In the genomic region with DNA sequence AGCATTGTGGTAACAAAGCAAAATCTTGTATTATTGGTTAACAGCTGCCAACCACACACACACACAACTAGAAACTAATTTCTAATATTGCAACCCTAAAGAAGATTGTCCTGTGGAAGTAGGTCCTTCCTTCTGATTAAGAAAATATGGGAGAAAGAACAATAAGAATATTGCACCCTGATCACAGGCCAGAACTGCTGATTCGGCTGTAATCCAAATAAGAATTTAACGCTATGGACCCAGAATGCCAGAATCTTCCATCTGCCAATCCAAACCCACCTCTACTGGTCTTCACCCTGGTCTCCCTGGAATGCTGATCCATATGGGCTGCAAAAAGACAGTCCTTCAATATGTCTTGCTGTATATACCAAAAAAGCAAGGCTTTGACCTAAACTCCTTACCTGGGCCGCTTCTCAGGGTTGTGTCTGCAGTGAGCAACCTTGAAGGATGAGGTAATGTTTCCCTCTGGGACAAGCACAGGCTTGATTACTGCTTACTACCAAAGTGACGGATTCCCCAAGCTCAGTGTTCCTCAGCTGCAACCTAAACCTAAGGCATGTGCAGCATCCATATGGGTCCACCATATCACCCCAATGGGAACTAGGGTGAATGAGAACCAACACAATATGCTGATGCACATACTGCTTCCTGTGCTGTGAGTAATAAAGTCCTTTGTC, we compare ENCODE assay signal across 28 cellular contexts. TPM values are rescaled to one million over a fixed set of nuclear protein-coding genes. Genes with fewer than 3 reads are reported as not detected.
A peak's percentile ranks its signal among the peaks of the same experiment; 100 is the strongest.
DNase-seq lines count a peak whose midpoint lies in the region; ATAC-seq, FAIRE-seq and TF ChIP-seq lines count a peak whose summit lies in the region.
"Had no signal": no experiment of that assay in that cellular context is flagged by ENCODE, and none has a peak within 500 bp of the region (broad histone marks: within the 10 kb centered on the region; RNA-seq: fewer than 3 reads in every experiment).

No MANE protein-coding gene starts in this region.

- H3K9ac ChIP-seq in HepG2 (ENCODE audit: insufficient read depth, low read depth, low read length) (no peak overlapping the region), GM12878 (ENCODE audit: control insufficient read depth, insufficient read depth, low read length) (no peak overlapping the region)
- H3K9ac ChIP-seq: BLaER1, parathyroid adenoma had no signal

- POLR2A ChIA-PET in HepG2 (lab: Yijun Ruan, JAX), result no interaction called here
- POLR2A ChIA-PET in GM12878 (lab: Charles Lee), result no interaction called here

- no peak overlapping the region for H3K4me2 ChIP-seq in HepG2 (ENCODE audit: low read depth, low read length)
- H3K4me2 ChIP-seq in GM12878 (ENCODE audit: control insufficient read depth, insufficient read depth), result no peak overlapping the region
- H3K4me2 ChIP-seq: BLaER1 had no signal

- ATAC-seq in HepG2, result no peak
- ATAC-seq in right lobe of liver, result no peak
- peak; percentile 8 for ATAC-seq in HG02763 (IDR thresholded peaks at IDR 0.05; ENCODE audit: unreplicated experiment)
- ATAC-seq in GM12878, result peak; percentile 45
- ATAC-seq: right cardiac atrium, T-helper 17 cell had no signal

- H4K20me1 ChIP-seq in HepG2 (ENCODE audit: insufficient read depth, low read length), result no peaks in the 10 kb centered on the region
- no peaks in the 10 kb centered on the region for H4K20me1 ChIP-seq in GM12878 (ENCODE audit: control insufficient read depth, insufficient read depth)
- H4K20me1 ChIP-seq: BLaER1 had no signal

- TF ChIP-seq RAD21 in HepG2 (CRISPR knock-in tag; IDR thresholded peaks at IDR 0.05) (no peak), GM12878 (IDR thresholded peaks at IDR 0.05; ENCODE audit: insufficient read depth, low read depth, low read length) (no peak)

- no peaks in the 10 kb centered on the region for H3K27me3 ChIP-seq in HepG2 (ENCODE audit: control insufficient read depth in 1 of 2, insufficient read depth in 2 of 2, low read length in 2 of 2)
- H3K27me3 ChIP-seq in right lobe of liver, result no peaks in the 10 kb centered on the region
- no peaks in the 10 kb centered on the region for H3K27me3 ChIP-seq in GM12878 (replicated peaks in 1 of 2; ENCODE audit: control insufficient read depth in 2 of 2, insufficient read depth in 2 of 2, low read length in 1 of 2)
- H3K27me3 ChIP-seq: BLaER1, tibial nerve had no signal

- intact Hi-C loops in HepG2 (cut with micrococcal nuclease; ENCODE audit: unreplicated experiment), result no loop called here
- intact Hi-C loops in right lobe of liver (cut with DNase I), result no loop called here
- intact Hi-C loops in GM12878 (cut with micrococcal nuclease; ENCODE audit: unreplicated experiment), result no loop called here
- intact Hi-C loops in head of caudate nucleus (cut with DNase I), result no loop called here

- RAD21 ChIA-PET in GM12878 (lab: Charles Lee; ENCODE audit: unreplicated experiment), result no interaction called here

- H3K9me3 ChIP-seq in HepG2 (ENCODE audit: low read length), result no peaks in the 10 kb centered on the region
- H3K9me3 ChIP-seq in right lobe of liver, result no peaks in the 10 kb centered on the region
- H3K9me3 ChIP-seq in GM12878 (replicated peaks; ENCODE audit: control insufficient read depth, insufficient read depth, low read length), result no peaks in the 10 kb centered on the region
- H3K9me3 ChIP-seq: BLaER1, HAP-1, left ventricle myocardium inferior, tibial nerve had no signal

- H3K4me3 ChIP-seq in HepG2 (replicated peaks in 1 of 3; ENCODE audit: insufficient read depth in 1 of 3, low read depth in 2 of 3, low read length in 3 of 3), result no peak overlapping the region
- no peak overlapping the region for H3K4me3 ChIP-seq in right lobe of liver
- no peak overlapping the region for H3K4me3 ChIP-seq in GM12878
- H3K4me3 ChIP-seq: BLaER1, HAP-1, left ventricle myocardium inferior, SK-N-MC, tibial nerve had no signal

- BruUV-seq in HepG2 (replicated peaks; lab: Mats Ljungman, UMichigan), result no TSS peak
- BruUV-seq in GM12878 (replicated peaks; lab: Mats Ljungman, UMichigan), result no TSS peak

- FAIRE-seq in HepG2 (lab: Jason Lieb, UNC) (no peak), GM12878 (lab: Jason Lieb, UNC) (no peak)
- FAIRE-seq: endothelial cell of umbilical vein had no signal

- 92% methylated on average over 4 of the region's 4 CpGs for WGBS in HepG2 (ENCODE audit: low lambda C conversion rate)
- 100% methylated on average over 1 of the region's 4 CpGs for WGBS in right lobe of liver (ENCODE audit: insufficient coverage, low coverage, low lambda C conversion rate, missing lambda C conversion rate)
- 98% methylated on average over 4 of the region's 4 CpGs for WGBS in GM12878 (ENCODE audit: insufficient coverage, insufficient replicate concordance, low lambda C conversion rate, missing lambda C conversion rate)

- H3K36me3 ChIP-seq in HepG2 (replicated peaks in 1 of 2; ENCODE audit: control insufficient read depth in 1 of 2, insufficient read depth in 2 of 2, low read length in 2 of 2) (peaks cover 2 to 37% of the 10 kb centered on the region in 2 experiments; a peak in 3 of 5 replicates), right lobe of liver (peaks cover 0 to 11% (median 5%) of the 10 kb centered on the region in 4 donors), GM12878 (ENCODE audit: control insufficient read depth in 2 of 2, insufficient read depth in 2 of 2, low read length in 1 of 2) (peaks cover 0 to 6% of the 10 kb centered on the region in 2 experiments; a peak in 1 of 4 replicates)

- H3K27ac ChIP-seq in HepG2 (ENCODE audit: extremely low read length, insufficient read depth, low read length) (no peak overlapping the region), right lobe of liver (no peak overlapping the region), GM12878 (ENCODE audit: control insufficient read depth, insufficient read depth) (no peak overlapping the region)
- H3K27ac ChIP-seq: BLaER1, left ventricle myocardium inferior, parathyroid adenoma, SK-N-MC, tibial nerve had no signal

- H3K4me1 ChIP-seq in HepG2 (ENCODE audit: insufficient read depth, low read length), result peaks cover 1% of the 10 kb centered on the region; the same call in 1 of the 2 replicates
- H3K4me1 ChIP-seq in right lobe of liver, result no peaks in the 10 kb centered on the region
- peaks cover 5% of the 10 kb centered on the region; the same call in 1 of the 2 replicates for H3K4me1 ChIP-seq in GM12878 (ENCODE audit: control insufficient read depth, insufficient read depth, low read length)
- H3K4me1 ChIP-seq: left ventricle myocardium inferior, parathyroid adenoma had no signal

- CTCF ChIA-PET in HepG2 (lab: Yijun Ruan, JAX; ENCODE audit: low intra/inter-chr PET ratio, low total read pairs) (no interaction called here), GM12878 (lab: Yijun Ruan, JAX) (interaction anchor here (1.1 to 3.5 kb wide), 2 partner anchors 12 to 27 kb away, joined by 3 to 15 read pairs; no protein-coding TSS in a partner anchor)

- H2AFZ ChIP-seq in HepG2 (ENCODE audit: low read length) (no peak overlapping the region), GM12878 (ENCODE audit: control insufficient read depth, low read depth, low read length) (no peak overlapping the region)
- H2AFZ ChIP-seq: parathyroid adenoma had no signal

- no peak for TF ChIP-seq EP300 in HepG2 (IDR thresholded peaks at IDR 0.05; ENCODE audit: low read depth in 2 of 2, low read length in 2 of 2)
- TF ChIP-seq EP300 in HepG2 (CRISPR knock-in tag; IDR thresholded peaks at IDR 0.05; ENCODE audit: borderline replicate concordance), result no peak
- no peak for TF ChIP-seq EP300 in GM12878 (IDR thresholded peaks at IDR 0.05; ENCODE audit: borderline replicate concordance in 1 of 2, control insufficient read depth in 1 of 2, low read depth in 2 of 2, low read length in 2 of 2)

- SMC1A ChIA-PET in GM12878 (lab: Charles Lee; ENCODE audit: uncharacterized antibody, unreplicated experiment), result interaction anchor here (1.1 to 1.8 kb wide), 3 partner anchors 12 to 257 kb away, joined by 3 to 4 read pairs (median 4); no protein-coding TSS in a partner anchor

- no peaks in the 10 kb centered on the region for H3K79me2 ChIP-seq in HepG2 (ENCODE audit: insufficient read depth, low read length)
- no peaks in the 10 kb centered on the region; the same call in 1 of the 2 replicates for H3K79me2 ChIP-seq in GM12878 (ENCODE audit: control insufficient read depth, insufficient read depth, low read length)
- H3K79me2 ChIP-seq: parathyroid adenoma had no signal

- DNase-seq in HepG2 (ENCODE audit: low spot score) (no peak), right lobe of liver (no peak), GM12878 (ENCODE audit: low read depth, low spot score) (no peak), superior temporal gyrus (ENCODE audit: extremely low spot score) (no peak), CD1c-positive myeloid dendritic cell (ENCODE audit: extremely low spot score) (no peak), head of caudate nucleus (no peak)
- no peak for DNase-seq in NK-92 treated with Interleukin-12 subunit alpha and Interleukin-12 subunit beta, amount 100 ng/mL, for 24 hours (lab: John Stamatoyannopoulos, UW)
- DNase-seq: activated CD4-positive, alpha-beta T cell treated with anti-CD3 and anti-CD28 coated beads, Interleukin-2, amount 10 ng/mL, durations not matched to agents 7 days and 5 days; anterior cingulate cortex; immature natural killer cell; left ventricle myocardium inferior; right cardiac atrium; RPMI8226; stimulated activated CD4-positive, alpha-beta T cell treated with anti-CD3 and anti-CD28 coated beads, Interleukin-12 subunit alpha, Interleukin-12 subunit beta, amount 100 ng/mL, for 4 hours; stimulated activated CD4-positive, alpha-beta T cell treated with anti-CD3 and anti-CD28 coated beads, Interleukin-4, amount 100 ng/mL, for 4 hours; T-helper 17 cell had no signal

- TF ChIP-seq POLR2A in HepG2 (IDR thresholded peaks at IDR 0.05; ENCODE audit: insufficient read depth in 1 of 2, low read depth in 2 of 2, low read length in 2 of 2) (no peak), right lobe of liver (IDR thresholded peaks at IDR 0.05) (no peak), GM12878 (IDR thresholded peaks at IDR 0.05; ENCODE audit: low read depth, low read length) (no peak)

- in situ Hi-C loops in HepG2 (cut with HindIII; ENCODE audit: extremely low pct_ligation_motif_present, low pct_unique_long_range_greater_than_20kb) (no loop called here), GM12878 (cut with MboI) (no loop called here)

- no peak for TF ChIP-seq CTCF in HepG2 (CRISPR knock-in tag; IDR thresholded peaks at IDR 0.05)
- TF ChIP-seq CTCF in right lobe of liver (IDR thresholded peaks at IDR 0.05), result no peak
- TF ChIP-seq CTCF in GM12878 (IDR thresholded peaks at IDR 0.05 in 2 of 3, conservative IDR thresholded peaks at IDR 0.05 in 1 of 3; ENCODE audit: control insufficient read depth in 2 of 3, extremely low read depth in 1 of 3, insufficient read depth in 1 of 3, low read depth in 3 of 3, low read length in 3 of 3), result no peak

RNA-seq across cellular contexts. Expression of gene CCDC14, which starts 8.0 kb away (rescaled TPM):
- total RNA-seq in HepG2 (2016; rRNA removed; fragmentation: Illumina TruSeq; extraction: Trizol) (21.1 and 48.7 TPM in 2 replicates), right lobe of liver (10 to 100 TPM; 10.4 to 15.6 (median 11.7) TPM), GM12878 (2014; rRNA removed) (44.7 and 48.9 TPM in 2 replicates), GM12878 (2014; rRNA removed; fragmentation: Illumina TruSeq; extraction: Trizol) (51.9 and 55.8 TPM in 2 replicates), GM12878 (2021) (37.1 and 39.9 TPM in 2 replicates)
- total RNA-seq in HepG2 (2016; cell fraction: cytosol; rRNA removed; fragmentation: Illumina TruSeq; extraction: Trizol; ENCODE audit: low read depth), result 14.2 and 16.0 TPM in 2 replicates
- total RNA-seq in HepG2 (2016; cell fraction: insoluble cytoplasmic fraction; rRNA removed; fragmentation: Illumina TruSeq; extraction: Trizol), result 23.0 and 48.1 TPM in 2 replicates
- total RNA-seq in HepG2 (2016; cell fraction: membrane; rRNA removed; fragmentation: Illumina TruSeq; extraction: Trizol), result 13.2 and 16.6 TPM in 2 replicates
- total RNA-seq in HepG2 (2016; cell fraction: nucleus; rRNA removed; fragmentation: Illumina TruSeq; extraction: Trizol), result 119 and 133 TPM in 2 replicates
- polyA plus RNA-seq in HepG2 (2011; rRNA removed) (48.8 and 49.0 TPM in 2 replicates), GM12878 (2011; rRNA removed) (77.9 and 104 TPM in 2 replicates), GM12878 (2014; fragmentation: Illumina TruSeq; extraction: Trizol) (64.6 and 84.1 TPM in 2 replicates), GM12878 (2014; fragmentation: Nextera tagmentation; extraction: Ambion mirVana) (10 to 100 TPM; 16.6 to 19.5 TPM), GM12878 (2014; rRNA removed) (46.6 and 53.4 TPM in 2 replicates), GM12878 (2016; fragmentation: Nextera tagmentation; extraction: Ambion mirVana) (10 to 100 TPM; 15.9 to 22.7 TPM)
- polyA plus RNA-seq in HepG2 (2011; cell fraction: cytosol; rRNA removed), result 9.3 and 9.4 TPM in 2 replicates
- polyA plus RNA-seq in HepG2 (2011; cell fraction: nucleus; rRNA removed), result 247 and 272 TPM in 2 replicates
- 22.6 and 28.1 TPM in 2 replicates for polyA plus RNA-seq in HepG2 (2012)
- polyA plus RNA-seq in HepG2 (2016; cell fraction: cytosol; fragmentation: Illumina TruSeq; extraction: Trizol; ENCODE audit: low read depth), result 0.83 and 0.96 TPM in 2 replicates
- 10.7 and 14.2 TPM in 2 replicates for polyA plus RNA-seq in HepG2 (2016; cell fraction: insoluble cytoplasmic fraction; fragmentation: Illumina TruSeq; extraction: Trizol; ENCODE audit: low read depth)
- polyA plus RNA-seq in HepG2 (2016; cell fraction: membrane; fragmentation: Illumina TruSeq; extraction: Trizol; ENCODE audit: low read depth), result 1.6 and 2.9 TPM in 2 replicates
- 184 and 186 TPM in 2 replicates for polyA plus RNA-seq in HepG2 (2016; cell fraction: nucleus; fragmentation: Illumina TruSeq; extraction: Trizol; ENCODE audit: insufficient read depth, low read depth)
- polyA minus RNA-seq in HepG2 (2011; rRNA and poly(A)+ RNA removed; ENCODE audit: low replicate concordance), result 33.0 and 107 TPM in 2 replicates
- 5.9 and 8.2 TPM in 2 replicates for polyA minus RNA-seq in HepG2 (2011; cell fraction: cytosol; rRNA and poly(A)+ RNA removed)
- 97.7 and 101 TPM in 2 replicates for polyA minus RNA-seq in HepG2 (2011; cell fraction: nucleus; rRNA and poly(A)+ RNA removed)
- 367 TPM in 2 replicates for total RNA-seq in GM12878 (2013; cell fraction: nucleolus; rRNA removed)
- 32.4 TPM for polyA plus RNA-seq in GM12878 (2011; ENCODE audit: low read depth)
- polyA plus RNA-seq in GM12878 (2011; cell fraction: cytosol; rRNA removed), result 78.8 and 83.2 TPM in 2 replicates
- 560 and 775 TPM in 2 replicates for polyA plus RNA-seq in GM12878 (2011; cell fraction: nucleus; rRNA removed)
- polyA plus RNA-seq in GM12878 (2012), result 33.5 and 34.5 TPM in 2 replicates
- 80.4 and 86.3 TPM in 2 replicates for polyA minus RNA-seq in GM12878 (2011; rRNA and poly(A)+ RNA removed)
- 16.2 and 19.9 TPM in 2 replicates for polyA minus RNA-seq in GM12878 (2011; cell fraction: cytosol; rRNA and poly(A)+ RNA removed)
- polyA minus RNA-seq in GM12878 (2011; cell fraction: nucleus; rRNA and poly(A)+ RNA removed), result 136 and 144 TPM in 2 replicates

RNA-seq across cellular contexts. Expression of gene ROPN1, which starts 38.9 kb away (rescaled TPM):
- total RNA-seq in HepG2 (2016; rRNA removed; fragmentation: Illumina TruSeq; extraction: Trizol), result not detected in 2 replicates
- total RNA-seq in HepG2 (2016; cell fraction: cytosol; rRNA removed; fragmentation: Illumina TruSeq; extraction: Trizol; ENCODE audit: low read depth), result not detected in 2 replicates
- total RNA-seq in HepG2 (2016; cell fraction: insoluble cytoplasmic fraction; rRNA removed; fragmentation: Illumina TruSeq; extraction: Trizol), result not detected in 2 replicates
- not detected in 2 replicates for total RNA-seq in HepG2 (2016; cell fraction: membrane; rRNA removed; fragmentation: Illumina TruSeq; extraction: Trizol)
- not detected in 2 replicates for total RNA-seq in HepG2 (2016; cell fraction: nucleus; rRNA removed; fragmentation: Illumina TruSeq; extraction: Trizol)
- not detected in 2 replicates for polyA plus RNA-seq in HepG2 (2011; rRNA removed)
- not detected in 2 replicates for polyA plus RNA-seq in HepG2 (2011; cell fraction: cytosol; rRNA removed)
- polyA plus RNA-seq in HepG2 (2011; cell fraction: nucleus; rRNA removed), result not detected in 2 replicates
- not detected in 2 replicates for polyA plus RNA-seq in HepG2 (2012)
- polyA plus RNA-seq in HepG2 (2016; cell fraction: cytosol; fragmentation: Illumina TruSeq; extraction: Trizol; ENCODE audit: low read depth), result not detected in 2 replicates
- not detected in 2 replicates for polyA plus RNA-seq in HepG2 (2016; cell fraction: insoluble cytoplasmic fraction; fragmentation: Illumina TruSeq; extraction: Trizol; ENCODE audit: low read depth)
- polyA plus RNA-seq in HepG2 (2016; cell fraction: membrane; fragmentation: Illumina TruSeq; extraction: Trizol; ENCODE audit: low read depth), result not detected in 2 replicates
- polyA plus RNA-seq in HepG2 (2016; cell fraction: nucleus; fragmentation: Illumina TruSeq; extraction: Trizol; ENCODE audit: insufficient read depth, low read depth), result not detected in 2 replicates
- polyA minus RNA-seq in HepG2 (2011; rRNA and poly(A)+ RNA removed; ENCODE audit: low replicate concordance), result not detected in 2 replicates
- polyA minus RNA-seq in HepG2 (2011; cell fraction: cytosol; rRNA and poly(A)+ RNA removed), result not detected in 2 replicates
- not detected in 2 replicates for polyA minus RNA-seq in HepG2 (2011; cell fraction: nucleus; rRNA and poly(A)+ RNA removed)
- not detected for total RNA-seq in right lobe of liver
- total RNA-seq in GM12878 (2013; cell fraction: nucleolus; rRNA removed), result not detected in 2 replicates
- not detected in 2 replicates for total RNA-seq in GM12878 (2014; rRNA removed)
- not detected in 2 replicates for total RNA-seq in GM12878 (2014; rRNA removed; fragmentation: Illumina TruSeq; extraction: Trizol)
- not detected in 2 replicates for total RNA-seq in GM12878 (2021)
- polyA plus RNA-seq in GM12878 (2011; ENCODE audit: low read depth), result not detected
- polyA plus RNA-seq in GM12878 (2011; rRNA removed), result not detected in 2 replicates
- polyA plus RNA-seq in GM12878 (2011; cell fraction: cytosol; rRNA removed), result not detected in 2 replicates
- not detected in 2 replicates for polyA plus RNA-seq in GM12878 (2011; cell fraction: nucleus; rRNA removed)
- not detected in 2 replicates for polyA plus RNA-seq in GM12878 (2012)
- polyA plus RNA-seq in GM12878 (2014; fragmentation: Illumina TruSeq; extraction: Trizol), result not detected in 2 replicates
- polyA plus RNA-seq in GM12878 (2014; fragmentation: Nextera tagmentation; extraction: Ambion mirVana), result not detected
- polyA plus RNA-seq in GM12878 (2014; rRNA removed), result not detected in 2 replicates
- not detected for polyA plus RNA-seq in GM12878 (2016; fragmentation: Nextera tagmentation; extraction: Ambion mirVana)
- not detected in 2 replicates for polyA minus RNA-seq in GM12878 (2011; rRNA and poly(A)+ RNA removed)
- not detected in 2 replicates for polyA minus RNA-seq in GM12878 (2011; cell fraction: cytosol; rRNA and poly(A)+ RNA removed)
- polyA minus RNA-seq in GM12878 (2011; cell fraction: nucleus; rRNA and poly(A)+ RNA removed), result not detected in 2 replicates
- total RNA-seq: activated CD4-positive, alpha-beta T cell treated with anti-CD3 and anti-CD28 coated beads, Interleukin-2, amount 10 ng/mL, durations not matched to agents 7 days and 5 days; cardiac septum; dermis microvascular lymphatic vessel endothelial cell; endothelial cell of umbilical vein; left ventricle myocardium inferior; M059J; mononuclear cell; NCI-H460; T-helper 17 cell; tibial nerve had no signal
- polyA plus RNA-seq: endothelial cell of umbilical vein, immature natural killer cell had no signal

Comparison
In these comparisons a context has a peak if more than half of its experiments do, and no peak if none do; other contexts are left out.
1. ATAC-seq: peak in HG02763 (single experiment) and GM12878 (single experiment); none in HepG2 (single experiment) and right lobe of liver (0 of 4).